Comparison of ENCODE assay signal across 36 cellular contexts in genomic region chr16:54159490-54160080, GRCh38.
"Had no signal": no experiment of that assay in that cellular context is flagged by ENCODE, and none has a peak within 500 bp of the region (broad histone marks: within the 10 kb centered on the region; RNA-seq: fewer than 3 reads in every experiment).

No MANE protein-coding gene starts in this region.

- H3K36me3 ChIP-seq: ascending aorta, cardiac muscle cell had no signal

- H3K27ac Mint-ChIP-seq: activated CD4-positive, alpha-beta memory T cell treated with anti-CD3 and anti-CD28 coated beads, Interleukin-2, amount 10 ng/mL, durations not matched to agents 7 days and 5 days; activated CD4-positive, alpha-beta T cell treated with anti-CD3 and anti-CD28 coated beads for 36 hours; activated CD4-positive, alpha-beta T cell treated with anti-CD3 and anti-CD28 coated beads, Interleukin-2, amount 10 ng/mL, durations not matched to agents 7 days and 5 days; activated CD8-positive, alpha-beta memory T cell treated with anti-CD3 and anti-CD28 coated beads, Interleukin-2, amount 10 ng/mL, durations not matched to agents 7 days and 5 days; activated CD8-positive, alpha-beta T cell treated with anti-CD3 and anti-CD28 coated beads, Interleukin-2, amount 10 ng/mL, durations not matched to agents 7 days and 5 days; activated naive CD4-positive, alpha-beta T cell treated with anti-CD3 and anti-CD28 coated beads, Interleukin-2, amount 10 ng/mL, durations not matched to agents 7 days and 5 days; activated naive CD4-positive, alpha-beta T cell treated with anti-CD3 and anti-CD28 coated beads, Interleukin-2, amount 50 U/mL, for 24 hours; activated naive CD8-positive, alpha-beta T cell; activated naive CD8-positive, alpha-beta T cell treated with anti-CD3 and anti-CD28 coated beads, Interleukin-2, amount 10 ng/mL, durations not matched to agents 7 days and 5 days; activated naive CD8-positive, alpha-beta T cell treated with anti-CD3 and anti-CD28 coated beads, Interleukin-2, amount 50 U/mL, for 24 hours; activated T-cell treated with anti-CD3 and anti-CD28 coated beads, Interleukin-2, amount 50 U/mL, for 24 hours; activated T-helper 2 cell treated with anti-CD3 and anti-CD28 coated beads, Interferon-gamma antibody, Interleukin-2, Interleukin-4, amounts not matched to agents 10 μg/mL and 5 μg/mL and 100 μg/mL, durations not matched to agents 14 hours and 24 hours and 36 hours; T-helper 1 cell treated with Interleukin-12 subunit alpha and Interleukin-12 subunit beta and Interleukin-4 antibody, amounts not matched to agents 30 μg/mL and 1 μg/mL, for 36 hours; T-helper 2 cell treated with Interferon-gamma antibody and Interleukin-4, amounts not matched to agents 5 μg/mL and 100 μg/mL, for 36 hours had no signal

- H3K4me3 ChIP-seq: ascending aorta, cardiac muscle cell had no signal

- H3K27me3 ChIP-seq: ascending aorta, cardiac muscle cell had no signal

- H3K9me3 ChIP-seq: ascending aorta had no signal

- H3K27ac ChIP-seq: ascending aorta, cardiac muscle cell, VCaP had no signal

- H3K36me3 Mint-ChIP-seq: activated CD8-positive, alpha-beta memory T cell treated with anti-CD3 and anti-CD28 coated beads, Interleukin-2, amount 10 ng/mL, durations not matched to agents 7 days and 5 days; activated naive CD4-positive, alpha-beta T cell treated with anti-CD3 and anti-CD28 coated beads, Interleukin-2, amount 10 ng/mL, durations not matched to agents 7 days and 5 days; activated naive CD4-positive, alpha-beta T cell treated with anti-CD3 and anti-CD28 coated beads, Interleukin-2, amount 50 U/mL, for 24 hours; activated naive CD8-positive, alpha-beta T cell; activated naive CD8-positive, alpha-beta T cell treated with anti-CD3 and anti-CD28 coated beads, Interleukin-2, amount 10 ng/mL, durations not matched to agents 7 days and 5 days; brain had no signal

- H3K9me3 Mint-ChIP-seq: activated naive CD4-positive, alpha-beta T cell treated with anti-CD3 and anti-CD28 coated beads, Interleukin-2, amount 50 U/mL, for 24 hours; activated T-cell treated with anti-CD3 and anti-CD28 coated beads, Interleukin-2, amount 50 U/mL, for 24 hours had no signal

- H3K4me1 Mint-ChIP-seq: activated CD4-positive, alpha-beta memory T cell treated with anti-CD3 and anti-CD28 coated beads, Interleukin-2, amount 10 ng/mL, durations not matched to agents 7 days and 5 days; activated CD4-positive, alpha-beta T cell treated with anti-CD3 and anti-CD28 coated beads for 36 hours; activated CD4-positive, alpha-beta T cell treated with anti-CD3 and anti-CD28 coated beads, Interleukin-2, amount 10 ng/mL, durations not matched to agents 7 days and 5 days; activated CD8-positive, alpha-beta memory T cell treated with anti-CD3 and anti-CD28 coated beads, Interleukin-2, amount 10 ng/mL, durations not matched to agents 7 days and 5 days; activated naive CD4-positive, alpha-beta T cell treated with anti-CD3 and anti-CD28 coated beads, Interleukin-2, amount 10 ng/mL, durations not matched to agents 7 days and 5 days; activated naive CD4-positive, alpha-beta T cell treated with anti-CD3 and anti-CD28 coated beads, Interleukin-2, amount 50 U/mL, for 24 hours; activated naive CD8-positive, alpha-beta T cell treated with anti-CD3 and anti-CD28 coated beads, Interleukin-2, amount 10 ng/mL, durations not matched to agents 7 days and 5 days; activated naive CD8-positive, alpha-beta T cell treated with anti-CD3 and anti-CD28 coated beads, Interleukin-2, amount 50 U/mL, for 24 hours; brain; central memory CD8-positive, alpha-beta T cell had no signal

- H3K27me3 Mint-ChIP-seq: activated CD4-positive, alpha-beta memory T cell treated with anti-CD3 and anti-CD28 coated beads, Interleukin-2, amount 10 ng/mL, durations not matched to agents 7 days and 5 days; activated CD4-positive, alpha-beta T cell treated with anti-CD3 and anti-CD28 coated beads, Interleukin-2, amount 10 ng/mL, durations not matched to agents 7 days and 5 days; activated CD8-positive, alpha-beta memory T cell treated with anti-CD3 and anti-CD28 coated beads, Interleukin-2, amount 10 ng/mL, durations not matched to agents 7 days and 5 days; activated naive CD4-positive, alpha-beta T cell treated with anti-CD3 and anti-CD28 coated beads, Interleukin-2, amount 10 ng/mL, durations not matched to agents 7 days and 5 days; activated naive CD4-positive, alpha-beta T cell treated with anti-CD3 and anti-CD28 coated beads, Interleukin-2, amount 50 U/mL, for 24 hours; activated naive CD8-positive, alpha-beta T cell; activated naive CD8-positive, alpha-beta T cell treated with anti-CD3 and anti-CD28 coated beads, Interleukin-2, amount 10 ng/mL, durations not matched to agents 7 days and 5 days had no signal

- DNase-seq: activated CD4-positive, alpha-beta memory T cell treated with anti-CD3 and anti-CD28 coated beads, Interleukin-2, amount 10 ng/mL, durations not matched to agents 7 days and 5 days; activated CD4-positive, alpha-beta T cell treated with anti-CD3 and anti-CD28 coated beads for 1 hour; activated CD4-positive, alpha-beta T cell treated with anti-CD3 and anti-CD28 coated beads for 36 hours; activated CD4-positive, alpha-beta T cell treated with anti-CD3 and anti-CD28 coated beads for 48 hours; activated CD4-positive, alpha-beta T cell treated with anti-CD3 and anti-CD28 coated beads, Interleukin-2, amount 10 ng/mL, durations not matched to agents 7 days and 5 days; activated CD4-positive, alpha-beta T cell treated with anti-CD3 and anti-CD28 coated beads, Interleukin-2, amount 50 U/mL, for 48 hours; activated CD4-positive, CD25-positive, alpha-beta regulatory T cell; activated CD8-positive, alpha-beta memory T cell treated with anti-CD3 and anti-CD28 coated beads for 24 hours; activated CD8-positive, alpha-beta memory T cell treated with anti-CD3 and anti-CD28 coated beads, Interleukin-2, amount 10 ng/mL, durations not matched to agents 7 days and 5 days; activated CD8-positive, alpha-beta memory T cell treated with anti-CD3 and anti-CD28 coated beads, Interleukin-2, amount 50 U/mL, for 48 hours; activated CD8-positive, alpha-beta T cell treated with anti-CD3 and anti-CD28 coated beads, Interleukin-2, amount 10 ng/mL, durations not matched to agents 7 days and 5 days; activated effector memory CD4-positive, alpha-beta T cell treated with Interleukin-2 at 50 U/mL for 16 hours; activated gamma-delta T cell; activated naive CD4-positive, alpha-beta T cell treated with anti-CD3 and anti-CD28 coated beads, Interleukin-2, amount 10 ng/mL, durations not matched to agents 7 days and 5 days; activated naive CD4-positive, alpha-beta T cell treated with Interleukin-2 at 50 U/mL for 16 hours; activated naive CD8-positive, alpha-beta T cell treated with anti-CD3 and anti-CD28 coated beads, Interleukin-2, amount 10 ng/mL, durations not matched to agents 7 days and 5 days; activated naive CD8-positive, alpha-beta T cell treated with anti-CD3 and anti-CD28 coated beads, Interleukin-2, amount 50 U/mL, for 24 hours; activated T-cell treated with anti-CD3 and anti-CD28 coated beads, Interleukin-2, amount 50 U/mL, for 24 hours; activated T-cell treated with anti-CD3 and anti-CD28 coated beads, Interleukin-2, amount 50 U/mL, for 48 hours; amygdala; anterior cingulate cortex; caudate nucleus; cerebellar nuclear complex; T-helper 1 cell; T-helper 2 cell; T-helper 9 cell had no signal

- H3K4me1 ChIP-seq: ascending aorta had no signal

- H3K4me3 Mint-ChIP-seq: activated CD4-positive, alpha-beta memory T cell treated with anti-CD3 and anti-CD28 coated beads, Interleukin-2, amount 10 ng/mL, durations not matched to agents 7 days and 5 days; activated CD4-positive, alpha-beta T cell treated with anti-CD3 and anti-CD28 coated beads for 36 hours; activated CD4-positive, alpha-beta T cell treated with anti-CD3 and anti-CD28 coated beads, Interleukin-2, amount 10 ng/mL, durations not matched to agents 7 days and 5 days; activated CD8-positive, alpha-beta memory T cell treated with anti-CD3 and anti-CD28 coated beads, Interleukin-2, amount 10 ng/mL, durations not matched to agents 7 days and 5 days; activated CD8-positive, alpha-beta T cell treated with anti-CD3 and anti-CD28 coated beads, Interleukin-2, amount 10 ng/mL, durations not matched to agents 7 days and 5 days; activated naive CD4-positive, alpha-beta T cell treated with anti-CD3 and anti-CD28 coated beads, Interleukin-2, amount 10 ng/mL, durations not matched to agents 7 days and 5 days; activated naive CD4-positive, alpha-beta T cell treated with anti-CD3 and anti-CD28 coated beads, Interleukin-2, amount 50 U/mL, for 24 hours; activated naive CD8-positive, alpha-beta T cell; activated naive CD8-positive, alpha-beta T cell treated with anti-CD3 and anti-CD28 coated beads, Interleukin-2, amount 10 ng/mL, durations not matched to agents 7 days and 5 days; activated naive CD8-positive, alpha-beta T cell treated with anti-CD3 and anti-CD28 coated beads, Interleukin-2, amount 50 U/mL, for 24 hours; activated T-cell treated with anti-CD3 and anti-CD28 coated beads, Interleukin-2, amount 50 U/mL, for 24 hours; brain; central memory CD8-positive, alpha-beta T cell; T-helper 1 cell treated with Interleukin-12 subunit alpha and Interleukin-12 subunit beta and Interleukin-4 antibody, amounts not matched to agents 30 μg/mL and 1 μg/mL, for 36 hours; T-helper 2 cell treated with Interferon-gamma antibody and Interleukin-4, amounts not matched to agents 5 μg/mL and 100 μg/mL, for 36 hours had no signal
